18 cellular contexts compared by ENCODE assay signal in genomic region chr4:109672173-109672572, GRCh38. TPM values are rescaled to one million over a fixed set of nuclear protein-coding genes. Genes with fewer than 3 reads are reported as not detected.
A peak's percentile ranks its signal among the peaks of the same experiment; 100 is the strongest.
DNase-seq lines count a peak whose midpoint lies in the region; ATAC-seq lines count a peak whose summit lies in the region.
"Had no signal": no experiment of that assay in that cellular context is flagged by ENCODE, and none has a peak within 500 bp of the region (broad histone marks: within the 10 kb centered on the region; RNA-seq: fewer than 3 reads in every experiment).

No MANE protein-coding gene starts in this region.

- no peaks in the 10 kb centered on the region for H3K27me3 Mint-ChIP-seq in T-cell
- H3K27me3 Mint-ChIP-seq in naive thymus-derived CD4-positive, alpha-beta T cell: no peaks in the 10 kb centered on the region
- H3K27me3 Mint-ChIP-seq: CD4-positive, alpha-beta memory T cell; IgD-negative memory B cell had no signal

- intact Hi-C loops in naive thymus-derived CD4-positive, alpha-beta T cell (cut with micrococcal nuclease): no loop called here

- no peak overlapping the region for H3K4me3 ChIP-seq in naive thymus-derived CD4-positive, alpha-beta T cell (ENCODE audit: low read length)
- H3K4me3 ChIP-seq: GM23248, HAP-1 had no signal

- peaks cover 5 to 8% (median 6%) of the 10 kb centered on the region in 3 donors for H3K9me3 Mint-ChIP-seq in T-cell
- H3K9me3 Mint-ChIP-seq in naive thymus-derived CD4-positive, alpha-beta T cell: peaks cover 0 to 21% (median 7%) of the 10 kb centered on the region in 11 donors
- H3K9me3 Mint-ChIP-seq: IgD-negative memory B cell had no signal

- H3K4me1 Mint-ChIP-seq in T-cell: peaks cover 51 to 64% (median 60%) of the 10 kb centered on the region in 3 donors
- H3K4me1 Mint-ChIP-seq in naive thymus-derived CD4-positive, alpha-beta T cell: peaks cover 15 to 85% (median 76%) of the 10 kb centered on the region in 7 donors

- H3K27ac ChIP-seq in naive thymus-derived CD4-positive, alpha-beta T cell (ENCODE audit: low read depth, low read length): no peak overlapping the region
- H3K27ac ChIP-seq: C4-2B, GM23248 had no signal

- CTCF ChIA-PET in T-cell (lab: Charles Lee): no interaction called here
- CTCF ChIA-PET in naive thymus-derived CD4-positive, alpha-beta T cell (lab: Charles Lee): interaction anchor here (1.3 kb wide), 1 partner anchor 141 kb away, joined by 3 read pairs; no protein-coding TSS in a partner anchor

- ATAC-seq in T-cell (replicated peaks in 1 of 4): no peak
- no peak for ATAC-seq in naive thymus-derived CD4-positive, alpha-beta T cell
- ATAC-seq: HepG2 had no signal

- POLR2A ChIA-PET in T-cell (lab: Charles Lee): interaction anchor here (0.6 kb wide), 2 partner anchors 10 to 329 kb away, joined by 3 to 5 read pairs; no protein-coding TSS in a partner anchor
- POLR2A ChIA-PET in naive thymus-derived CD4-positive, alpha-beta T cell (lab: Charles Lee): no interaction called here

- H3K4me1 ChIP-seq in naive thymus-derived CD4-positive, alpha-beta T cell (ENCODE audit: control insufficient read depth in 2 of 2, insufficient read depth in 2 of 2, low read length in 2 of 2): peaks cover 0 to 15% of the 10 kb centered on the region in 2 donors
- H3K4me1 ChIP-seq: HAP-1 had no signal

- peak overlapping the region; percentile 15 to 40 for H3K27ac Mint-ChIP-seq in T-cell
- peak overlapping the region in 5 of 9 donors; percentile 1 to 64 (median 40) for H3K27ac Mint-ChIP-seq in naive thymus-derived CD4-positive, alpha-beta T cell
- H3K27ac Mint-ChIP-seq: IgD-negative memory B cell had no signal

- peaks cover 0 to 12% (median 0%) of the 10 kb centered on the region in 3 experiments for H3K36me3 ChIP-seq in naive thymus-derived CD4-positive, alpha-beta T cell (ENCODE audit: control insufficient read depth in 2 of 3, insufficient read depth in 3 of 3, low read length in 3 of 3)
- H3K36me3 ChIP-seq: HAP-1 had no signal

- peak; percentile 56 for DNase-seq in NCI-H226
- DNase-seq in T-cell: no peak
- peak; percentile 43 for DNase-seq in amniotic epithelial cell (ENCODE audit: low read depth)
- DNase-seq in naive thymus-derived CD4-positive, alpha-beta T cell: no peak
- DNase-seq in NCI-H510A treated with DMSO at 0.1 percent for 48 hours (lab: John Stamatoyannopoulos, UW): no peak
- DNase-seq in COLO829 (ENCODE audit: low spot score): no peak
- no peak for DNase-seq in NCI-H1092 treated with DMSO at 0.1 percent for 48 hours (lab: John Stamatoyannopoulos, UW)
- DNase-seq: ACHN; AML-193; Calu3; CD4-positive, alpha-beta memory T cell; DMS79 treated with DMSO at 0.1 percent for 48 hours; GF-D8; GM23248 had no signal

- H3K4me3 Mint-ChIP-seq in T-cell: no peak overlapping the region
- H3K4me3 Mint-ChIP-seq in naive thymus-derived CD4-positive, alpha-beta T cell: no peak overlapping the region
- H3K4me3 Mint-ChIP-seq: CD4-positive, alpha-beta memory T cell; IgD-negative memory B cell had no signal

- H3K36me3 Mint-ChIP-seq in T-cell: peaks cover 33% of the 10 kb centered on the region
- H3K36me3 Mint-ChIP-seq in naive thymus-derived CD4-positive, alpha-beta T cell: peaks cover 10 to 69% (median 42%) of the 10 kb centered on the region in 5 donors

- H3K9me3 ChIP-seq in naive thymus-derived CD4-positive, alpha-beta T cell (ENCODE audit: control insufficient read depth in 2 of 3, low read length in 3 of 3): no peaks in the 10 kb centered on the region
- H3K9me3 ChIP-seq: HAP-1 had no signal

- H3K27me3 ChIP-seq in naive thymus-derived CD4-positive, alpha-beta T cell (ENCODE audit: control insufficient read depth in 2 of 2, insufficient read depth in 2 of 2, low read length in 2 of 2): no peaks in the 10 kb centered on the region

RNA-seq across cellular contexts. Expression of gene CASP6, which starts 31.1 kb away (rescaled TPM):
- total RNA-seq in T-cell: 10 to 100 TPM; 16.8 to 23.2 (median 18.3) TPM
- total RNA-seq in naive thymus-derived CD4-positive, alpha-beta T cell: 10 to 100 TPM in 4 of 5 experiments, 1 to 10 TPM in 1; 9.3 to 29.9 (median 23.6) TPM
- polyA plus RNA-seq in naive thymus-derived CD4-positive, alpha-beta T cell: 10 to 100 TPM; 63.1 to 85.8 TPM

RNA-seq across cellular contexts. Expression of gene PLA2G12A, which starts 57.7 kb away (rescaled TPM):
- 10 to 100 TPM; 11.4 to 20.6 (median 18.1) TPM for total RNA-seq in T-cell
- total RNA-seq in naive thymus-derived CD4-positive, alpha-beta T cell: 10 to 100 TPM; 11.5 to 15.4 (median 14.5) TPM
- polyA plus RNA-seq in naive thymus-derived CD4-positive, alpha-beta T cell: 10 to 100 TPM; 47.8 to 48.4 TPM

Comparison
In these comparisons a context has a peak if more than half of its experiments do, and no peak if none do; other contexts are left out.
1. DNase-seq: peak in NCI-H226 (single experiment) and amniotic epithelial cell (single experiment); none in T-cell (0 of 34), naive thymus-derived CD4-positive, alpha-beta T cell (0 of 9), NCI-H510A treated with DMSO at 0.1 percent for 48 hours (single experiment), COLO829 (single experiment) and NCI-H1092 treated with DMSO at 0.1 percent for 48 hours (single experiment).